In genomic region chr14:81459421-81459820, GRCh38 we compare ENCODE assay signal across 1 cellular context.
TF ChIP-seq lines count a peak whose summit lies in the region.

No MANE protein-coding gene starts in this region.

TF ChIP-seq in H1, 55 proteins besides CTCF, POLR2A, EP300 and RAD21:
- TF ChIP-seq USF2 (IDR thresholded peaks at IDR 0.05; ENCODE audit: low read length) (no peak), JUND (IDR thresholded peaks at IDR 0.05; ENCODE audit: low read length) (no peak), POU5F1 (IDR thresholded peaks at IDR 0.05; ENCODE audit: low read depth, low read length) (no peak), FOSL1 (IDR thresholded peaks at IDR 0.05; ENCODE audit: insufficient read depth, low read depth, low read length) (no peak), EZH2 (IDR thresholded peaks at IDR 0.05; ENCODE audit: low read depth, low read length, severe bottlenecking) (no peak), JUN (IDR thresholded peaks at IDR 0.05; ENCODE audit: low read depth, low read length) (no peak), YY1 (IDR thresholded peaks at IDR 0.05; ENCODE audit: low read depth, low read length) (no peak), CREB1 (IDR thresholded peaks at IDR 0.05) (no peak), CTBP2 (IDR thresholded peaks at IDR 0.05; ENCODE audit: borderline replicate concordance, insufficient read depth, insufficient read length, low read length) (no peak), CHD2 (IDR thresholded peaks at IDR 0.05; ENCODE audit: low read length) (no peak), TAF7 (optimal IDR thresholded peaks at IDR 0.05; ENCODE audit: borderline replicate concordance, low read depth, low read length) (no peak), SP1 (IDR thresholded peaks at IDR 0.05; ENCODE audit: low read depth, low read length) (no peak), TCF12 (IDR thresholded peaks at IDR 0.05; ENCODE audit: low read depth, low read length) (no peak), SRF (IDR thresholded peaks at IDR 0.05; ENCODE audit: low read depth, low read length) (no peak)
